ENCODE assay signal across 8 cellular contexts in the genomic region with DNA sequence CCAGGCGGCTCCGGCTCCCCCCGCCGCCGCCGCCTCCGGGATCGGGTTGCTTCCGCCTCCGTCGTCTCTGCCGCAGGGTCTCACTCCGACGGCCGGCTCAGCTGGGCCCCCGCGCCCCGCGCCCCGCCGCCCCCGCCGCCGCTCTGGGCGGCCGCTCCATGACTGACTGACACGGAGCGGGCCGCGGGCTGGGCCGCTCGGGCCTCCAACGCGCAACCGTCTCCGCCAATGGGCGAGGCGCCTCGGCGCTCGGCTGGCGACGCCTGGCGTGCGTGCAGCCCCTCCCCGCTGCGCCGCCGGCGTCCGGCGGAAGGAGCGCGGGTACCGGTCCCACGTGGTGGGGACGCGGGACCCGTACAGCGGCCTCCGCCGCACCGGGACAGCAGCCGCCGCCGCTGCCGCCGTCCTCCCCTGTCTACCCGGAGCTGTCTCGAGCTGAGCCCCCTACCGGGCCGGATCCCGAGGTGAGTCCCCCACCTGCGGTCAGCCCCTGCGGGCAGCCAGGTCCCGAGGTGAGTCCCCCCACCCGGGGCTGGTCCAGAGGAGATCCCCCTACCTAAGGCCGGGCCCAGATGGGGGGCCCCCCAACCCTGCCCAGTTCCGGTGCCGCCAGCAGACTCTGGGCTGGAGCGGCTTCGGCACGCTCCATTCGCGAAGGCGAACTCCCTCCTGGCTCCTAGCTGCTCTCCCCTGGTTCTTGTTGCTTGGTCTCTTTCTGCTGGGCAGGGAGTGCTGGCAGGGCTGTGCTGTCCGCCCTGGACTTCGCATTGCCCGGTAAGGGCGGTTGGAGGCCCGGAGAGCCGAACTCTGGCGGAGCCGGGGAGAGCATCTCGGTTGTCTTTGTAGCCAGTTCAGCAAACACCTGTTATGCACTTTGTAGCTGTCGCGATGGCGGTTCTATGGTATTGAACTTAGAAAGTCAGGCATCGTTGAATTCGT. TPM values are rescaled to one million over a fixed set of nuclear protein-coding genes. Genes with fewer than 3 reads are reported as not detected.
DNase-seq lines count a peak whose midpoint lies in the region; ATAC-seq, FAIRE-seq and TF ChIP-seq lines count a peak whose summit lies in the region.

TSS of gene TAF5L (minus strand) at position 230 of the 939 bp plus-strand sequence. CDS start 11,640 bp downstream, outside the sequence.
TSS of gene URB2 (plus strand) at position 355 of the 939 bp plus-strand sequence. CDS start 1,387 bp downstream, outside the sequence.

- peaks cover 40% of the 10 kb centered on the region for H4K20me1 ChIP-seq in smooth muscle cell (ENCODE audit: low read depth)

- H3K9me3 ChIP-seq in smooth muscle cell (replicated peaks; ENCODE audit: low read depth): no peaks in the 10 kb centered on the region

- FAIRE-seq in bronchial epithelial cell (lab: Jason Lieb, UNC): no peak

- under 1% methylated on average over 56 of the region's 100 CpGs for WGBS in smooth muscle cell (ENCODE audit: low lambda C conversion rate)

- peak; percentile 96 for DNase-seq in 8988T
- peak; percentile 91 for DNase-seq in NCI-H2171 (lab: John Stamatoyannopoulos, UW)
- DNase-seq in bronchial epithelial cell (ENCODE audit: low read depth): peak; percentile 76
- DNase-seq in iPS-NIHi7 (ENCODE audit: extremely low spot score): peak; percentile 97
- DNase-seq in smooth muscle cell (lab: John Stamatoyannopoulos, UW; ENCODE audit: unreplicated experiment): peak; percentile 56

- H3K9ac ChIP-seq in smooth muscle cell (ENCODE audit: low read depth): peak within 1 kb of the TSS; percentile 82

- peaks cover 14% of the 10 kb centered on the region for H3K4me1 ChIP-seq in smooth muscle cell (ENCODE audit: low read depth)

- H3K27ac ChIP-seq in smooth muscle cell (ENCODE audit: low read depth): peak within 1 kb of the TSS; percentile 47

- ATAC-seq in GM18517 (IDR thresholded peaks at IDR 0.05; ENCODE audit: unreplicated experiment): peak; percentile 79
- peak; percentile 81 for ATAC-seq in HG03039 (IDR thresholded peaks at IDR 0.05; ENCODE audit: unreplicated experiment)

- H3K27me3 ChIP-seq in bronchial epithelial cell (ENCODE audit: control insufficient read depth, insufficient read depth, low read length) (no peaks in the 10 kb centered on the region), smooth muscle cell (ENCODE audit: low read depth) (no peaks in the 10 kb centered on the region)

- peaks cover 85% of the 10 kb centered on the region for H3K79me2 ChIP-seq in smooth muscle cell (ENCODE audit: low read depth)

- no peaks in the 10 kb centered on the region for H3F3A ChIP-seq in smooth muscle cell (ENCODE audit: low read depth)

- H3K4me3 ChIP-seq in WI38 (ENCODE audit: low read depth, low read length) (peak within 1 kb of the TSS; percentile 90), bronchial epithelial cell (ENCODE audit: low read depth, low read length) (peak within 1 kb of the TSS; percentile 63), smooth muscle cell (peak within 1 kb of the TSS; percentile 94)

- H3K4me2 ChIP-seq in smooth muscle cell: peak within 1 kb of the TSS; percentile 97

- H3K36me3 ChIP-seq in bronchial epithelial cell (ENCODE audit: control insufficient read depth, insufficient read depth, low read length) (peaks cover 2% of the 10 kb centered on the region), smooth muscle cell (ENCODE audit: low read depth) (no peaks in the 10 kb centered on the region)

- peak within 1 kb of the TSS; percentile 96 for H2AFZ ChIP-seq in smooth muscle cell (ENCODE audit: low read depth)

- TF ChIP-seq CTCF in WI38 (IDR thresholded peaks at IDR 0.05; ENCODE audit: low read depth, low read length) (no peak), bronchial epithelial cell (IDR thresholded peaks at IDR 0.05; ENCODE audit: insufficient read depth, low read length, severe bottlenecking) (no peak), smooth muscle cell (IDR thresholded peaks at IDR 0.05; ENCODE audit: borderline replicate concordance, insufficient read depth, poor library complexity, severe bottlenecking) (no peak)

RNA-seq across cellular contexts. Expression of gene TAF5L, which starts in this region (rescaled TPM):
- total RNA-seq in bronchial epithelial cell: 18.4 and 20.7 TPM in 2 replicates
- 11.3 and 13.4 TPM in 2 replicates for total RNA-seq in smooth muscle cell
- polyA plus RNA-seq in smooth muscle cell: 3.3 and 4.4 TPM in 2 replicates

RNA-seq across cellular contexts. Expression of gene URB2, which starts in this region (rescaled TPM):
- total RNA-seq in bronchial epithelial cell: 7.7 and 15.3 TPM in 2 replicates
- total RNA-seq in smooth muscle cell: 3.0 and 4.2 TPM in 2 replicates
- 1.9 and 2.8 TPM in 2 replicates for polyA plus RNA-seq in smooth muscle cell

Comparison
In these comparisons a context has a peak if more than half of its experiments do, and no peak if none do; other contexts are left out.
1. Peak in every context shown above with its lines: DNase-seq, ATAC-seq, H3K4me3 ChIP-seq and H3K27ac ChIP-seq.